8 cellular contexts compared by ENCODE assay signal in genomic region chr18:49447810-49448745, GRCh38. TPM values are rescaled to one million over a fixed set of nuclear protein-coding genes. Genes with fewer than 3 reads are reported as not detected.
DNase-seq lines count a peak whose midpoint lies in the region; ATAC-seq and TF ChIP-seq lines count a peak whose summit lies in the region.

No MANE protein-coding gene starts in this region.

- no peaks in the 10 kb centered on the region for H3K27me3 Mint-ChIP-seq in activated CD4-positive, alpha-beta memory T cell treated with anti-CD3 and anti-CD28 coated beads, Interleukin-2, amount 10 ng/mL, durations not matched to agents 7 days and 5 days
- H3K27me3 Mint-ChIP-seq in stimulated activated memory B cell treated with anti-CD40 and anti-IgM and Interleukin-4, amounts not matched to agents 10 μg/mL and 1 μg/mL and 100 μg/mL, for 72 hours: no peaks in the 10 kb centered on the region

- H3K4me1 Mint-ChIP-seq in activated CD4-positive, alpha-beta memory T cell treated with anti-CD3 and anti-CD28 coated beads, Interleukin-2, amount 10 ng/mL, durations not matched to agents 7 days and 5 days: peaks cover 2% of the 10 kb centered on the region
- H3K4me1 Mint-ChIP-seq in stimulated activated memory B cell treated with anti-CD40 and anti-IgM and Interleukin-4, amounts not matched to agents 10 μg/mL and 1 μg/mL and 100 μg/mL, for 72 hours: peaks cover 16% of the 10 kb centered on the region

- in situ Hi-C loops in ACHN (cut with HindIII; ENCODE audit: low pct_ligation_motif_present, low pct_unique_long_range_greater_than_20kb, low sequenced_read_pairs) (no loop called here), GM13977 (cut with MboI; ENCODE audit: low pct_unique_long_range_greater_than_20kb, low sequenced_read_pairs, unreplicated experiment) (loop anchor here (25.0 kb wide), 1 partner anchor 761 kb away; no protein-coding TSS in a partner anchor)

- peak; percentile 83 for ATAC-seq in Right ventricle myocardium superior (ENCODE audit: poor library complexity)
- ATAC-seq in stimulated activated memory B cell treated with anti-CD40 and anti-IgM and Interleukin-4, amounts not matched to agents 10 μg/mL and 1 μg/mL and 100 μg/mL, for 72 hours: no peak
- ATAC-seq in GM21381 (IDR thresholded peaks at IDR 0.05; ENCODE audit: unreplicated experiment): no peak

- peak; percentile 51 for DNase-seq in ACHN
- no peak for DNase-seq in GM13977 (ENCODE audit: low spot score)
- DNase-seq in NCI-H460 (ENCODE audit: extremely low read depth, low read depth): peak; percentile 20
- DNase-seq in activated CD4-positive, alpha-beta memory T cell treated with anti-CD3 and anti-CD28 coated beads, Interleukin-2, amount 10 ng/mL, durations not matched to agents 7 days and 5 days: peak; percentile 46
- DNase-seq in Right ventricle myocardium superior: no peak
- peak; percentile 27 to 48 for DNase-seq in stimulated activated CD4-positive, alpha-beta T cell treated with anti-CD3 and anti-CD28 coated beads, Interleukin-2, amount 100 ng/mL, for 24 hours

- H3K27ac Mint-ChIP-seq in activated CD4-positive, alpha-beta memory T cell treated with anti-CD3 and anti-CD28 coated beads, Interleukin-2, amount 10 ng/mL, durations not matched to agents 7 days and 5 days: no peak overlapping the region
- H3K27ac Mint-ChIP-seq in stimulated activated memory B cell treated with anti-CD40 and anti-IgM and Interleukin-4, amounts not matched to agents 10 μg/mL and 1 μg/mL and 100 μg/mL, for 72 hours: no peak overlapping the region

- CTCF ChIA-PET in activated CD4-positive, alpha-beta memory T cell treated with anti-CD3 and anti-CD28 coated beads, Interleukin-2, amount 10 ng/mL, durations not matched to agents 7 days and 5 days (lab: Charles Lee): interaction anchor here (0.6 to 2.9 kb wide), 9 partner anchors 9 to 774 kb away, joined by 3 to 20 read pairs (median 3); no protein-coding TSS in a partner anchor

- H3K36me3 Mint-ChIP-seq in activated CD4-positive, alpha-beta memory T cell treated with anti-CD3 and anti-CD28 coated beads, Interleukin-2, amount 10 ng/mL, durations not matched to agents 7 days and 5 days (ENCODE audit: low read depth): peaks cover 25% of the 10 kb centered on the region
- H3K36me3 Mint-ChIP-seq in stimulated activated memory B cell treated with anti-CD40 and anti-IgM and Interleukin-4, amounts not matched to agents 10 μg/mL and 1 μg/mL and 100 μg/mL, for 72 hours: peaks cover 73% of the 10 kb centered on the region

- no peak overlapping the region for H3K4me3 Mint-ChIP-seq in activated CD4-positive, alpha-beta memory T cell treated with anti-CD3 and anti-CD28 coated beads, Interleukin-2, amount 10 ng/mL, durations not matched to agents 7 days and 5 days
- H3K4me3 Mint-ChIP-seq in stimulated activated memory B cell treated with anti-CD40 and anti-IgM and Interleukin-4, amounts not matched to agents 10 μg/mL and 1 μg/mL and 100 μg/mL, for 72 hours: no peak overlapping the region

- POLR2A ChIA-PET in activated CD4-positive, alpha-beta memory T cell treated with anti-CD3 and anti-CD28 coated beads, Interleukin-2, amount 10 ng/mL, durations not matched to agents 7 days and 5 days (lab: Charles Lee): interaction anchor here (1.3 kb wide), 1 partner anchor 39 kb away, joined by 3 read pairs; the partner anchor contains the start of gene C18orf32

- intact Hi-C loops in Right ventricle myocardium superior (cut with DNase I): loop anchor here (2.0 kb wide), 1 partner anchor 773 kb away; no protein-coding TSS in a partner anchor

- H3K9me3 Mint-ChIP-seq in activated CD4-positive, alpha-beta memory T cell treated with anti-CD3 and anti-CD28 coated beads, Interleukin-2, amount 10 ng/mL, durations not matched to agents 7 days and 5 days: peaks cover 3% of the 10 kb centered on the region
- peaks cover 12% of the 10 kb centered on the region for H3K9me3 Mint-ChIP-seq in stimulated activated memory B cell treated with anti-CD40 and anti-IgM and Interleukin-4, amounts not matched to agents 10 μg/mL and 1 μg/mL and 100 μg/mL, for 72 hours

- TF ChIP-seq CTCF in GM13977 (IDR thresholded peaks at IDR 0.05; ENCODE audit: extremely low read depth, insufficient read depth, missing control alignments): peak; percentile 39

RNA-seq across cellular contexts. Expression of gene DYM, which starts 12.4 kb away (rescaled TPM):
- total RNA-seq in NCI-H460 (2014; rRNA removed; shearing (Covaris generic)): 38.8 and 44.3 TPM in 2 replicates
- 12.2 and 48.5 TPM in 2 replicates for polyA plus RNA-seq in NCI-H460 (2014; cell fraction: nucleus; rRNA removed)
- total RNA-seq in activated CD4-positive, alpha-beta memory T cell treated with anti-CD3 and anti-CD28 coated beads, Interleukin-2, amount 10 ng/mL, durations not matched to agents 7 days and 5 days: 10 to 100 TPM; 57.2 to 59.1 TPM
- total RNA-seq in Right ventricle myocardium superior: 45.0 TPM

RNA-seq across cellular contexts. Expression of gene C18orf32, which starts 39.0 kb away (rescaled TPM):
- 64.0 and 65.5 TPM in 2 replicates for total RNA-seq in NCI-H460 (2014; rRNA removed; shearing (Covaris generic))
- polyA plus RNA-seq in NCI-H460 (2014; cell fraction: nucleus; rRNA removed): 28.2 and 45.0 TPM in 2 replicates
- 10 to 100 TPM; 31.7 to 33.7 TPM for total RNA-seq in activated CD4-positive, alpha-beta memory T cell treated with anti-CD3 and anti-CD28 coated beads, Interleukin-2, amount 10 ng/mL, durations not matched to agents 7 days and 5 days
- 40.2 TPM for total RNA-seq in Right ventricle myocardium superior

RNA-seq across cellular contexts. Expression of gene RPL17, which starts 44.2 kb away (rescaled TPM):
- total RNA-seq in NCI-H460 (2014; rRNA removed; shearing (Covaris generic)): 2,950 and 3,248 TPM in 2 replicates
- 1,318 and 1,813 TPM in 2 replicates for polyA plus RNA-seq in NCI-H460 (2014; cell fraction: nucleus; rRNA removed)
- total RNA-seq in activated CD4-positive, alpha-beta memory T cell treated with anti-CD3 and anti-CD28 coated beads, Interleukin-2, amount 10 ng/mL, durations not matched to agents 7 days and 5 days: 1,000 to 10,000 TPM; 1,460 to 1,462 TPM
- total RNA-seq in Right ventricle myocardium superior: 716 TPM

Comparison
In these comparisons a context has a peak if more than half of its experiments do, and no peak if none do; other contexts are left out.
1. DNase-seq: peak in ACHN (single experiment), NCI-H460 (single experiment), activated CD4-positive, alpha-beta memory T cell treated with anti-CD3 and anti-CD28 coated beads, Interleukin-2, amount 10 ng/mL, durations not matched to agents 7 days and 5 days (single experiment) and stimulated activated CD4-positive, alpha-beta T cell treated with anti-CD3 and anti-CD28 coated beads, Interleukin-2, amount 100 ng/mL, for 24 hours (2 of 2); none in GM13977 (single experiment) and Right ventricle myocardium superior (single experiment).